In the genomic region with DNA sequence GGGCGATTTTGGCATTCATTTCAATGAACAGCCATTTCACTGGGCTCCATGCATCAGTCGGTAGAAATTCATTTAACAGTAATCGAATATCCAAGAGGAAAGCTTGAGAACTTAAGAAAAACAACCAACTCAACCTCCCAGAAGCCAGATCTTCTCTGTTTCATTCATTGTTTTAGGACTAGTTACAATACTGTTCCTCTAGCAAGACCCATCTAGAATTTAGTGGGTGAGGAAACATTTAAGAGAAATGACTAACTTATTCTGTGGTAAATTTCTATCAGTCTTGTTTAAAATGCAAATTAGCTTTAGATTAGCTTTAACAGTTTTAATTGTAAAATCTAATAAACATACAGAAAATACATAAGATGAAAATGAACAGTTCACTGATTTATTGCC, we compare ENCODE assay signal across 11 cellular contexts.
"Had no signal": no experiment of that assay in that cellular context is flagged by ENCODE, and none has a peak within 500 bp of the region (broad histone marks: within the 10 kb centered on the region; RNA-seq: fewer than 3 reads in every experiment).

No MANE protein-coding gene starts in this region.

- H3K27ac ChIP-seq: brain microvascular endothelial cell, coronary artery, tibial nerve, uterus, WERI-Rb-1 had no signal

- H3K9me3 ChIP-seq: tibial nerve, uterus had no signal

- H3K27me3 ChIP-seq: brain microvascular endothelial cell, tibial nerve, uterus had no signal

- DNase-seq: brain microvascular endothelial cell; effector CD4-positive, alpha-beta T cell; foreskin fibroblast; hippocampal formation; left ventricle myocardium superior; mesenchymal stem cell; uterus; WERI-Rb-1 had no signal

- H3K36me3 ChIP-seq: brain microvascular endothelial cell, tibial nerve, uterus, WERI-Rb-1 had no signal

- H3K4me3 ChIP-seq: coronary artery, tibial nerve, uterus had no signal

- ATAC-seq: left ventricle myocardium superior had no signal

- H3K4me1 ChIP-seq: uterus had no signal

- H3K4me3 Mint-ChIP-seq: central memory CD8-positive, alpha-beta T cell had no signal

- H3K9me3 Mint-ChIP-seq: central memory CD8-positive, alpha-beta T cell had no signal
